Comparison of ENCODE assay signal across 19 cellular contexts in genomic region chr4:182749768-182750167, GRCh38.
A peak's percentile ranks its signal among the peaks of the same experiment; 100 is the strongest.
DNase-seq lines count a peak whose midpoint lies in the region; ATAC-seq and TF ChIP-seq lines count a peak whose summit lies in the region.
"Had no signal": no experiment of that assay in that cellular context is flagged by ENCODE, and none has a peak within 500 bp of the region (broad histone marks: within the 10 kb centered on the region; RNA-seq: fewer than 3 reads in every experiment).

No MANE protein-coding gene starts in this region.

- no peak overlapping the region for H3K4me2 ChIP-seq in mammary epithelial cell (ENCODE audit: insufficient read depth, low read depth, low read length)

- DNase-seq in DMS153 (lab: John Stamatoyannopoulos, UW) = peak; percentile 72
- peak; percentile 77 for DNase-seq in NCI-H1105 treated with DMSO at 0.1 percent for 48 hours (lab: John Stamatoyannopoulos, UW)
- DNase-seq in NCI-H69 (lab: John Stamatoyannopoulos, UW) = peak; percentile 62
- DNase-seq in brain pericyte (ENCODE audit: low read depth, low spot score) = peak; percentile 8
- no peak for DNase-seq in vagina (ENCODE audit: extremely low spot score in 2 of 2)
- no peak for DNase-seq in mammary epithelial cell
- no peak for DNase-seq in HCEC 1CT
- DNase-seq: activated CD8-positive, alpha-beta memory T cell treated with anti-CD3 and anti-CD28 coated beads, Interleukin-2, amount 50 U/mL, for 48 hours; activated gamma-delta T cell; amygdala; BE2C; central memory CD4-positive, alpha-beta T cell; GF-D8; left colon; MM.1S; NCI-H2227 treated with DMSO at 0.1 percent for 48 hours; T-helper 1 cell had no signal

- H3K4me1 ChIP-seq in vagina (no peaks in the 10 kb centered on the region), mammary epithelial cell (ENCODE audit: insufficient read depth, low read length) (peaks cover 17% of the 10 kb centered on the region)

- H3K27me3 ChIP-seq in vagina (no peaks in the 10 kb centered on the region), mammary epithelial cell (ENCODE audit: insufficient read depth, low read length) (no peaks in the 10 kb centered on the region)
- H3K27me3 ChIP-seq: BE2C had no signal

- no peak for TF ChIP-seq POLR2A in vagina (IDR thresholded peaks at IDR 0.05)

- in situ Hi-C loops in mammary epithelial cell (cut with MboI; ENCODE audit: low sequenced_read_pairs in 2 of 2) = no loop called here

- CTCF ChIA-PET in mammary epithelial cell (lab: Charles Lee; ENCODE audit: low non-redundant PET) = interaction anchor here (0.6 kb wide), 1 partner anchor 691 kb away, joined by 3 read pairs; no protein-coding TSS in a partner anchor

- ATAC-seq in GM18867 (IDR thresholded peaks at IDR 0.05; ENCODE audit: unreplicated experiment) = no peak
- ATAC-seq: HCT116, left colon had no signal

- H3K36me3 ChIP-seq in vagina (peaks cover 0 to 3% of the 10 kb centered on the region in 2 donors), mammary epithelial cell (ENCODE audit: insufficient read depth, low read length) (peaks cover 5% of the 10 kb centered on the region)

- dilution Hi-C loops in mammary epithelial cell (cut with HindIII; ENCODE audit: low sequenced_read_pairs) = no loop called here

- no peak overlapping the region for H2AFZ ChIP-seq in mammary epithelial cell (ENCODE audit: low read depth, low read length)

- no peak overlapping the region for H3K9ac ChIP-seq in mammary epithelial cell (ENCODE audit: insufficient read depth, low read length)

- intact Hi-C loops in vagina (cut with DNase I) = no loop called here
- intact Hi-C loops in mammary epithelial cell (cut with micrococcal nuclease) = no loop called here

- BruUV-seq in mammary epithelial cell (replicated peaks; lab: Mats Ljungman, UMichigan) = no TSS peak

- H3K4me3 ChIP-seq in vagina (no peak overlapping the region), mammary epithelial cell (replicated peaks in 1 of 3; ENCODE audit: insufficient read depth in 1 of 3, low read depth in 2 of 3, low read length in 3 of 3) (no peak overlapping the region)

- H3K27ac ChIP-seq in vagina = no peak overlapping the region
- no peak overlapping the region for H3K27ac ChIP-seq in mammary epithelial cell (ENCODE audit: insufficient read depth, low read depth, low read length)

- H3K9me3 ChIP-seq in vagina (no peaks in the 10 kb centered on the region), mammary epithelial cell (replicated peaks; ENCODE audit: insufficient read depth, low read length) (peaks cover 6% of the 10 kb centered on the region)
- H3K9me3 ChIP-seq: BE2C had no signal

- TF ChIP-seq CTCF in vagina (IDR thresholded peaks at IDR 0.05) (no peak), mammary epithelial cell (conservative IDR thresholded peaks at IDR 0.05 in 1 of 2, IDR thresholded peaks at IDR 0.05 in 1 of 2; ENCODE audit: extremely low read depth in 1 of 2, insufficient read depth in 1 of 2, low read depth in 1 of 2, low read length in 2 of 2) (no peak)

- H4K20me1 ChIP-seq in mammary epithelial cell (ENCODE audit: insufficient read depth, low read length) = no peaks in the 10 kb centered on the region

- no peaks in the 10 kb centered on the region for H3K79me2 ChIP-seq in mammary epithelial cell (ENCODE audit: insufficient read depth, low read length)

Comparison
In these comparisons a context has a peak if more than half of its experiments do, and no peak if none do; other contexts are left out.
1. DNase-seq: peak in DMS153 (single experiment), NCI-H1105 treated with DMSO at 0.1 percent for 48 hours (single experiment), NCI-H69 (single experiment) and brain pericyte (single experiment); none in vagina (0 of 2), mammary epithelial cell (single experiment) and HCEC 1CT (single experiment).